22 cellular contexts compared by ENCODE assay signal in genomic region chr1:55035904-55036303, GRCh38. TPM values are rescaled to one million over a fixed set of nuclear protein-coding genes. Genes with fewer than 3 reads are reported as not detected.
DNase-seq lines count a peak whose midpoint lies in the region; ATAC-seq, FAIRE-seq and TF ChIP-seq lines count a peak whose summit lies in the region.
"Had no signal": no experiment of that assay in that cellular context is flagged by ENCODE, and none has a peak within 500 bp of the region (broad histone marks: within the 10 kb centered on the region; RNA-seq: fewer than 3 reads in every experiment).

No MANE protein-coding gene starts in this region.

- no peaks in the 10 kb centered on the region for H3K9me3 ChIP-seq in HepG2 (ENCODE audit: low read length)

- H3K4me3 Mint-ChIP-seq in Calu3 (ENCODE audit: low read depth, unreplicated experiment), result no peak overlapping the region
- H3K4me3 Mint-ChIP-seq: immature natural killer cell, mesothelial cell of epicardium, WTC11 had no signal

- no TSS peak for BruUV-seq in Calu3 (replicated peaks; lab: Mats Ljungman, UMichigan)
- no TSS peak for BruUV-seq in HepG2 (replicated peaks; lab: Mats Ljungman, UMichigan)

- peaks cover 34% of the 10 kb centered on the region for H3K4me1 Mint-ChIP-seq in Calu3 (ENCODE audit: low read depth, unreplicated experiment)
- H3K4me1 Mint-ChIP-seq: immature natural killer cell had no signal

- peaks cover 2% of the 10 kb centered on the region for H3K9me3 Mint-ChIP-seq in Calu3 (ENCODE audit: low read depth, unreplicated experiment)
- H3K9me3 Mint-ChIP-seq: immature natural killer cell, mesothelial cell of epicardium had no signal

- TF ChIP-seq POLR2A in HepG2 (IDR thresholded peaks at IDR 0.05; ENCODE audit: insufficient read depth in 1 of 2, low read depth in 2 of 2, low read length in 2 of 2), result no peak

- H3K36me3 ChIP-seq in HepG2 (replicated peaks in 1 of 2; ENCODE audit: control insufficient read depth in 1 of 2, insufficient read depth in 2 of 2, low read length in 2 of 2), result no peaks in the 10 kb centered on the region; a peak in 1 of 5 replicates

- POLR2A ChIA-PET in HepG2 (lab: Yijun Ruan, JAX), result no interaction called here

- no peak for TF ChIP-seq RAD21 in HepG2 (CRISPR knock-in tag; IDR thresholded peaks at IDR 0.05)

- in situ Hi-C loops in HepG2 (cut with HindIII; ENCODE audit: extremely low pct_ligation_motif_present, low pct_unique_long_range_greater_than_20kb), result no loop called here

- DNase-seq in Calu3 (no peak), HuH-7.5 (ENCODE audit: low spot score) (peak; percentile 71), SKM-1 (lab: John Stamatoyannopoulos, UW; ENCODE audit: unreplicated experiment) (peak; percentile 33), HepG2 (ENCODE audit: low spot score) (peak; percentile 38), DMS79 (lab: John Stamatoyannopoulos, UW) (no peak), NCI-H526 (lab: John Stamatoyannopoulos, UW) (no peak)
- DNase-seq: activated gamma-delta T cell treated with Interleukin-2 at 50 U/mL for 16 hours; aorta; immature natural killer cell; NCI-H146; NCI-H226; stimulated activated CD4-positive, alpha-beta T cell treated with anti-CD3 and anti-CD28 coated beads, Interleukin-2, amount 100 ng/mL, for 48 hours; stimulated activated CD8-positive, alpha-beta memory T cell treated with anti-CD3 and anti-CD28 coated beads, Interleukin-4, amount 100 ng/mL, for 48 hours had no signal

- H3K4me2 ChIP-seq in HepG2 (ENCODE audit: low read depth, low read length), result peak overlapping the region; percentile 44

- H2AFZ ChIP-seq in HepG2 (ENCODE audit: low read length), result no peak overlapping the region

- peak; percentile 67 for FAIRE-seq in HepG2 (lab: Jason Lieb, UNC)
- FAIRE-seq: colon, H54 had no signal

- CTCF ChIA-PET in Calu3 (lab: Charles Lee), result interaction anchor here (0.6 to 1.3 kb wide), 2 partner anchors 14 to 28 kb away, joined by 3 to 7 read pairs; no protein-coding TSS in a partner anchor
- CTCF ChIA-PET in HepG2 (lab: Yijun Ruan, JAX; ENCODE audit: low intra/inter-chr PET ratio, low total read pairs), result no interaction called here

- H3K79me2 ChIP-seq in HepG2 (ENCODE audit: insufficient read depth, low read length), result peaks cover 18% of the 10 kb centered on the region

- TF ChIP-seq CTCF in Calu3 (IDR thresholded peaks at IDR 0.05; ENCODE audit: unreplicated experiment) (peak; percentile 17), HepG2 (CRISPR knock-in tag; IDR thresholded peaks at IDR 0.05) (0 out of 2 replicates have a peak, but pooled peaks have one; percentile 33)

- H3K36me3 Mint-ChIP-seq in Calu3 (ENCODE audit: insufficient read depth, unreplicated experiment), result peaks cover 27% of the 10 kb centered on the region
- H3K36me3 Mint-ChIP-seq: immature natural killer cell, mesothelial cell of epicardium had no signal

- intact Hi-C loops in Calu3 (cut with micrococcal nuclease; ENCODE audit: unreplicated experiment), result no loop called here
- intact Hi-C loops in HepG2 (cut with micrococcal nuclease; ENCODE audit: unreplicated experiment), result no loop called here

- WGBS in HepG2 (ENCODE audit: low lambda C conversion rate), result 4% methylated on average over 4 of the region's 4 CpGs

- H3K27me3 Mint-ChIP-seq in Calu3 (ENCODE audit: unreplicated experiment), result peaks cover 24% of the 10 kb centered on the region

- ATAC-seq in HepG2 (no peak), GM19324 (IDR thresholded peaks at IDR 0.05; ENCODE audit: low FRiP score, unreplicated experiment) (no peak), HG03175 (IDR thresholded peaks at IDR 0.05; ENCODE audit: unreplicated experiment) (no peak)
- ATAC-seq: sciatic nerve, WTC11 had no signal

- peaks cover 72% of the 10 kb centered on the region for H3K4me1 ChIP-seq in HepG2 (ENCODE audit: insufficient read depth, low read length)

- H3K9ac ChIP-seq in HepG2 (ENCODE audit: insufficient read depth, low read depth, low read length), result no peak overlapping the region

- no peak; a peak in 1 of 4 replicates for TF ChIP-seq EP300 in HepG2 (IDR thresholded peaks at IDR 0.05; ENCODE audit: low read depth in 2 of 2, low read length in 2 of 2)
- TF ChIP-seq EP300 in HepG2 (CRISPR knock-in tag; IDR thresholded peaks at IDR 0.05; ENCODE audit: borderline replicate concordance), result no peak

- H3K27ac Mint-ChIP-seq in Calu3 (ENCODE audit: unreplicated experiment), result no peak overlapping the region
- H3K27ac Mint-ChIP-seq: immature natural killer cell, mesothelial cell of epicardium, WTC11 had no signal

- peaks cover 4% of the 10 kb centered on the region; the same call in 1 of the 2 replicates for H4K20me1 ChIP-seq in HepG2 (ENCODE audit: insufficient read depth, low read length)

- H3K27me3 ChIP-seq in HepG2 (ENCODE audit: control insufficient read depth in 1 of 2, insufficient read depth in 2 of 2, low read length in 2 of 2), result peaks cover 0 to 7% of the 10 kb centered on the region in 2 experiments; a peak in 1 of 5 replicates

- no peak overlapping the region for H3K4me3 ChIP-seq in HepG2 (replicated peaks in 1 of 3; ENCODE audit: insufficient read depth in 1 of 3, low read depth in 2 of 3, low read length in 3 of 3)

- no peak overlapping the region for H3K27ac ChIP-seq in HepG2 (ENCODE audit: extremely low read length, insufficient read depth, low read length)

RNA-seq across cellular contexts. Expression of gene PCSK9, which starts 3.4 kb away (rescaled TPM):
- total RNA-seq in Calu3 (2022) (31.8 and 41.6 TPM in 2 replicates), HepG2 (2016; rRNA removed; fragmentation: Illumina TruSeq; extraction: Trizol) (31.2 and 80.5 TPM in 2 replicates)
- total RNA-seq in HepG2 (2016; cell fraction: cytosol; rRNA removed; fragmentation: Illumina TruSeq; extraction: Trizol; ENCODE audit: low read depth), result 3.3 and 3.9 TPM in 2 replicates
- 27.3 and 85.1 TPM in 2 replicates for total RNA-seq in HepG2 (2016; cell fraction: insoluble cytoplasmic fraction; rRNA removed; fragmentation: Illumina TruSeq; extraction: Trizol)
- 12.6 and 13.1 TPM in 2 replicates for total RNA-seq in HepG2 (2016; cell fraction: membrane; rRNA removed; fragmentation: Illumina TruSeq; extraction: Trizol)
- total RNA-seq in HepG2 (2016; cell fraction: nucleus; rRNA removed; fragmentation: Illumina TruSeq; extraction: Trizol), result 73.8 and 95.4 TPM in 2 replicates
- 33.3 and 80.9 TPM in 2 replicates for polyA plus RNA-seq in HepG2 (2011; rRNA removed)
- 36.4 and 38.7 TPM in 2 replicates for polyA plus RNA-seq in HepG2 (2011; cell fraction: cytosol; rRNA removed)
- polyA plus RNA-seq in HepG2 (2011; cell fraction: nucleus; rRNA removed), result 62.0 and 98.2 TPM in 2 replicates
- polyA plus RNA-seq in HepG2 (2012), result 77.5 and 98.1 TPM in 2 replicates
- polyA plus RNA-seq in HepG2 (2016; cell fraction: cytosol; fragmentation: Illumina TruSeq; extraction: Trizol; ENCODE audit: low read depth), result 3.3 and 3.7 TPM in 2 replicates
- polyA plus RNA-seq in HepG2 (2016; cell fraction: insoluble cytoplasmic fraction; fragmentation: Illumina TruSeq; extraction: Trizol; ENCODE audit: low read depth), result 24.9 and 30.2 TPM in 2 replicates
- polyA plus RNA-seq in HepG2 (2016; cell fraction: membrane; fragmentation: Illumina TruSeq; extraction: Trizol; ENCODE audit: low read depth), result 6.3 and 7.0 TPM in 2 replicates
- polyA plus RNA-seq in HepG2 (2016; cell fraction: nucleus; fragmentation: Illumina TruSeq; extraction: Trizol; ENCODE audit: insufficient read depth, low read depth), result 132 and 143 TPM in 2 replicates
- 63.1 and 66.1 TPM in 2 replicates for polyA minus RNA-seq in HepG2 (2011; rRNA and poly(A)+ RNA removed; ENCODE audit: low replicate concordance)
- 26.8 and 38.6 TPM in 2 replicates for polyA minus RNA-seq in HepG2 (2011; cell fraction: cytosol; rRNA and poly(A)+ RNA removed)
- 15.3 and 25.5 TPM in 2 replicates for polyA minus RNA-seq in HepG2 (2011; cell fraction: nucleus; rRNA and poly(A)+ RNA removed)
- polyA plus RNA-seq: immature natural killer cell had no signal

RNA-seq across cellular contexts. Expression of gene BSND, which starts 37.2 kb away (rescaled TPM):
- total RNA-seq in Calu3 (2022), result not detected in 2 replicates
- total RNA-seq in HepG2 (2016; rRNA removed; fragmentation: Illumina TruSeq; extraction: Trizol), result not detected in 2 replicates
- not detected in 2 replicates for total RNA-seq in HepG2 (2016; cell fraction: cytosol; rRNA removed; fragmentation: Illumina TruSeq; extraction: Trizol; ENCODE audit: low read depth)
- not detected in 2 replicates for total RNA-seq in HepG2 (2016; cell fraction: insoluble cytoplasmic fraction; rRNA removed; fragmentation: Illumina TruSeq; extraction: Trizol)
- not detected in 2 replicates for total RNA-seq in HepG2 (2016; cell fraction: membrane; rRNA removed; fragmentation: Illumina TruSeq; extraction: Trizol)
- not detected in 2 replicates for total RNA-seq in HepG2 (2016; cell fraction: nucleus; rRNA removed; fragmentation: Illumina TruSeq; extraction: Trizol)
- polyA plus RNA-seq in HepG2 (2011; rRNA removed), result 0.01 TPM in 1 of 2 replicates, not detected in the other
- polyA plus RNA-seq in HepG2 (2011; cell fraction: cytosol; rRNA removed), result 0.03 TPM in 1 of 2 replicates, not detected in the other
- polyA plus RNA-seq in HepG2 (2011; cell fraction: nucleus; rRNA removed), result not detected in 2 replicates
- not detected in 2 replicates for polyA plus RNA-seq in HepG2 (2012)
- polyA plus RNA-seq in HepG2 (2016; cell fraction: cytosol; fragmentation: Illumina TruSeq; extraction: Trizol; ENCODE audit: low read depth), result not detected in 2 replicates
- not detected in 2 replicates for polyA plus RNA-seq in HepG2 (2016; cell fraction: insoluble cytoplasmic fraction; fragmentation: Illumina TruSeq; extraction: Trizol; ENCODE audit: low read depth)
- polyA plus RNA-seq in HepG2 (2016; cell fraction: membrane; fragmentation: Illumina TruSeq; extraction: Trizol; ENCODE audit: low read depth), result not detected in 2 replicates
- polyA plus RNA-seq in HepG2 (2016; cell fraction: nucleus; fragmentation: Illumina TruSeq; extraction: Trizol; ENCODE audit: insufficient read depth, low read depth), result not detected in 2 replicates
- polyA minus RNA-seq in HepG2 (2011; rRNA and poly(A)+ RNA removed; ENCODE audit: low replicate concordance), result not detected in 2 replicates
- polyA minus RNA-seq in HepG2 (2011; cell fraction: cytosol; rRNA and poly(A)+ RNA removed), result not detected in 2 replicates
- polyA minus RNA-seq in HepG2 (2011; cell fraction: nucleus; rRNA and poly(A)+ RNA removed), result not detected in 2 replicates
- total RNA-seq: aorta, epithelial cell of proximal tubule, sciatic nerve, temporal lobe had no signal
- polyA plus RNA-seq: aorta, immature natural killer cell had no signal

RNA-seq across cellular contexts. Expression of gene TMEM61, which starts 55.5 kb away (rescaled TPM):
- 0.45 TPM in 1 of 2 replicates, not detected in the other for total RNA-seq in Calu3 (2022)
- not detected in 2 replicates for total RNA-seq in HepG2 (2016; rRNA removed; fragmentation: Illumina TruSeq; extraction: Trizol)
- total RNA-seq in HepG2 (2016; cell fraction: cytosol; rRNA removed; fragmentation: Illumina TruSeq; extraction: Trizol; ENCODE audit: low read depth), result not detected in 2 replicates
- total RNA-seq in HepG2 (2016; cell fraction: insoluble cytoplasmic fraction; rRNA removed; fragmentation: Illumina TruSeq; extraction: Trizol), result not detected in 2 replicates
- not detected in 2 replicates for total RNA-seq in HepG2 (2016; cell fraction: membrane; rRNA removed; fragmentation: Illumina TruSeq; extraction: Trizol)
- total RNA-seq in HepG2 (2016; cell fraction: nucleus; rRNA removed; fragmentation: Illumina TruSeq; extraction: Trizol), result not detected in 2 replicates
- polyA plus RNA-seq in HepG2 (2011; rRNA removed), result not detected in 2 replicates
- polyA plus RNA-seq in HepG2 (2011; cell fraction: cytosol; rRNA removed), result 0.04 TPM in 1 of 2 replicates, not detected in the other
- polyA plus RNA-seq in HepG2 (2011; cell fraction: nucleus; rRNA removed), result not detected in 2 replicates
- polyA plus RNA-seq in HepG2 (2012), result not detected in 2 replicates
- polyA plus RNA-seq in HepG2 (2016; cell fraction: cytosol; fragmentation: Illumina TruSeq; extraction: Trizol; ENCODE audit: low read depth), result not detected in 2 replicates
- polyA plus RNA-seq in HepG2 (2016; cell fraction: insoluble cytoplasmic fraction; fragmentation: Illumina TruSeq; extraction: Trizol; ENCODE audit: low read depth), result not detected in 2 replicates
- polyA plus RNA-seq in HepG2 (2016; cell fraction: membrane; fragmentation: Illumina TruSeq; extraction: Trizol; ENCODE audit: low read depth), result not detected in 2 replicates
- not detected in 2 replicates for polyA plus RNA-seq in HepG2 (2016; cell fraction: nucleus; fragmentation: Illumina TruSeq; extraction: Trizol; ENCODE audit: insufficient read depth, low read depth)
- polyA minus RNA-seq in HepG2 (2011; rRNA and poly(A)+ RNA removed; ENCODE audit: low replicate concordance), result not detected in 2 replicates
- polyA minus RNA-seq in HepG2 (2011; cell fraction: cytosol; rRNA and poly(A)+ RNA removed), result not detected in 2 replicates
- polyA minus RNA-seq in HepG2 (2011; cell fraction: nucleus; rRNA and poly(A)+ RNA removed), result not detected in 2 replicates
- total RNA-seq: epithelial cell of proximal tubule, sciatic nerve, temporal lobe had no signal
- polyA plus RNA-seq: immature natural killer cell had no signal

Comparison
In these comparisons a context has a peak if more than half of its experiments do, and no peak if none do; other contexts are left out.
1. DNase-seq: peak in HuH-7.5 (single experiment), SKM-1 (single experiment) and HepG2 (single experiment); none in Calu3 (single experiment), DMS79 (single experiment) and NCI-H526 (0 of 2).